Comparison of ENCODE assay signal across 14 cellular contexts in the genomic region with DNA sequence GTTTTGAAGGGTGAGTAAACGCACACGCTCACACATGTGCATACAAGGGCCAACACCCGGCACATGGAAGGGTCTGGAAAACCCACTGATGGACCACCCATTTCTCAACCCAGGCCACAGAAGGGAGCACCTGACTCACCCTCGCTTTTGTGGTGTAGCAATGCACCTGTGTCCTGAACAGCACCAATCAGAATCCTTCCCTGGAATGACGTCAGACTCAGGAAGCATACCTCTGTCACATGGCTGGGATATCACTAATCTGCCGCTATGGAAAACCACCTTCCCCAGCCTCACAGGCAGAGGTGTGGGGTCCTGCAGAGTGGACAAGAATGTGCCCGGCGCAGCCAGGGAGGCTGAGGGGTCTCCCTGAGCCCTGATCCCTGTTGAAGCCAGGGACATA. TPM values are rescaled to one million over a fixed set of nuclear protein-coding genes. Genes with fewer than 3 reads are reported as not detected.
A peak's percentile ranks its signal among the peaks of the same experiment; 100 is the strongest.
DNase-seq lines count a peak whose midpoint lies in the region; ATAC-seq, FAIRE-seq and TF ChIP-seq lines count a peak whose summit lies in the region.
"Had no signal": no experiment of that assay in that cellular context is flagged by ENCODE, and none has a peak within 500 bp of the region (broad histone marks: within the 10 kb centered on the region; RNA-seq: fewer than 3 reads in every experiment).

No MANE protein-coding gene starts in this region.

- TF ChIP-seq CTCF in HepG2 (CRISPR knock-in tag; IDR thresholded peaks at IDR 0.05) (no peak), right lobe of liver (IDR thresholded peaks at IDR 0.05) (no peak)

- FAIRE-seq in HepG2 (lab: Jason Lieb, UNC), result no peak
- FAIRE-seq: TTC549 had no signal

- peaks cover 37% of the 10 kb centered on the region for H3K4me1 Mint-ChIP-seq in stimulated activated naive CD8-positive, alpha-beta T cell treated with anti-CD3 and anti-CD28 coated beads, Interleukin-15, Interleukin-2, amounts not matched to agents 100 ng/mL and 50 ng/mL, for 24 hours (ENCODE audit: low read depth)

- no peak overlapping the region for H3K4me3 ChIP-seq in HepG2 (replicated peaks in 1 of 3; ENCODE audit: insufficient read depth in 1 of 3, low read depth in 2 of 3, low read length in 3 of 3)
- no peak overlapping the region for H3K4me3 ChIP-seq in right lobe of liver
- H3K4me3 ChIP-seq: GM23248 had no signal

- H3K4me1 ChIP-seq in HepG2 (ENCODE audit: insufficient read depth, low read length) (peaks cover 11% of the 10 kb centered on the region; the same call in 1 of the 2 replicates), right lobe of liver (no peaks in the 10 kb centered on the region)

- no peak overlapping the region for H2AFZ ChIP-seq in HepG2 (ENCODE audit: low read length)
- H2AFZ ChIP-seq: GM23248 had no signal

- no peak for TF ChIP-seq EP300 in HepG2 (IDR thresholded peaks at IDR 0.05; ENCODE audit: low read depth in 2 of 2, low read length in 2 of 2)
- TF ChIP-seq EP300 in HepG2 (CRISPR knock-in tag; IDR thresholded peaks at IDR 0.05; ENCODE audit: borderline replicate concordance), result no peak

- WGBS in HepG2 (ENCODE audit: low lambda C conversion rate), result 35% methylated on average over 5 of the region's 8 CpGs
- 41% methylated on average over 5 of the region's 8 CpGs for WGBS in right lobe of liver (ENCODE audit: insufficient coverage, low coverage, low lambda C conversion rate, missing lambda C conversion rate)

- no peaks in the 10 kb centered on the region for H3K9me3 Mint-ChIP-seq in stimulated activated naive CD8-positive, alpha-beta T cell treated with anti-CD3 and anti-CD28 coated beads, Interleukin-15, Interleukin-2, amounts not matched to agents 100 ng/mL and 50 ng/mL, for 24 hours

- ATAC-seq in HepG2 (no peak), right lobe of liver (no peak), GM21576 (IDR thresholded peaks at IDR 0.05; ENCODE audit: unreplicated experiment) (no peak), HG03565 (IDR thresholded peaks at IDR 0.05; ENCODE audit: unreplicated experiment) (no peak)
- ATAC-seq: left lobe of liver had no signal

- H3K27ac Mint-ChIP-seq in stimulated activated naive CD8-positive, alpha-beta T cell treated with anti-CD3 and anti-CD28 coated beads, Interleukin-15, Interleukin-2, amounts not matched to agents 100 ng/mL and 50 ng/mL, for 24 hours, result peak overlapping the region; percentile 53

- TF ChIP-seq POLR2A in HepG2 (IDR thresholded peaks at IDR 0.05; ENCODE audit: insufficient read depth in 1 of 2, low read depth in 2 of 2, low read length in 2 of 2), result no peak
- TF ChIP-seq POLR2A in right lobe of liver (IDR thresholded peaks at IDR 0.05), result no peak

- DNase-seq in HepG2 (ENCODE audit: low spot score), result no peak
- no peak for DNase-seq in right lobe of liver
- DNase-seq in SW480 (ENCODE audit: low spot score), result peak; percentile 48
- DNase-seq in cerebellar cortex (ENCODE audit: low spot score), result peak; percentile 49
- DNase-seq in C1 segment of cervical spinal cord (lab: John Stamatoyannopoulos, UW), result no peak
- DNase-seq: GM23248, NCI-H1930, spleen had no signal

- H3K9me3 ChIP-seq in HepG2 (ENCODE audit: low read length) (no peaks in the 10 kb centered on the region), right lobe of liver (no peaks in the 10 kb centered on the region)
- H3K9me3 ChIP-seq: spleen had no signal

- BruUV-seq in HepG2 (replicated peaks; lab: Mats Ljungman, UMichigan), result no TSS peak

- H3K27ac ChIP-seq in HepG2 (ENCODE audit: extremely low read length, insufficient read depth, low read length) (no peak overlapping the region), right lobe of liver (no peak overlapping the region)
- H3K27ac ChIP-seq: C4-2B, GM23248, spleen had no signal

- H3K36me3 Mint-ChIP-seq in stimulated activated naive CD8-positive, alpha-beta T cell treated with anti-CD3 and anti-CD28 coated beads, Interleukin-15, Interleukin-2, amounts not matched to agents 100 ng/mL and 50 ng/mL, for 24 hours (ENCODE audit: low read depth), result peaks cover 7% of the 10 kb centered on the region

- intact Hi-C loops in HepG2 (cut with micrococcal nuclease; ENCODE audit: unreplicated experiment) (no loop called here), right lobe of liver (cut with DNase I) (no loop called here)

- no peak for TF ChIP-seq RAD21 in HepG2 (CRISPR knock-in tag; IDR thresholded peaks at IDR 0.05)

- in situ Hi-C loops in HepG2 (cut with HindIII; ENCODE audit: extremely low pct_ligation_motif_present, low pct_unique_long_range_greater_than_20kb), result no loop called here

- H3K4me3 Mint-ChIP-seq in stimulated activated naive CD8-positive, alpha-beta T cell treated with anti-CD3 and anti-CD28 coated beads, Interleukin-15, Interleukin-2, amounts not matched to agents 100 ng/mL and 50 ng/mL, for 24 hours, result no peak overlapping the region

- H3K36me3 ChIP-seq in HepG2 (replicated peaks in 1 of 2; ENCODE audit: control insufficient read depth in 1 of 2, insufficient read depth in 2 of 2, low read length in 2 of 2) (no peaks in the 10 kb centered on the region), right lobe of liver (no peaks in the 10 kb centered on the region)

- no peak overlapping the region for H3K4me2 ChIP-seq in HepG2 (ENCODE audit: low read depth, low read length)

- no peak overlapping the region for H3K9ac ChIP-seq in HepG2 (ENCODE audit: insufficient read depth, low read depth, low read length)
- H3K9ac ChIP-seq: GM23248 had no signal

- POLR2A ChIA-PET in HepG2 (lab: Yijun Ruan, JAX), result no interaction called here

- H4K20me1 ChIP-seq in HepG2 (ENCODE audit: insufficient read depth, low read length), result no peaks in the 10 kb centered on the region

- H3K27me3 Mint-ChIP-seq in stimulated activated naive CD8-positive, alpha-beta T cell treated with anti-CD3 and anti-CD28 coated beads, Interleukin-15, Interleukin-2, amounts not matched to agents 100 ng/mL and 50 ng/mL, for 24 hours, result peaks cover 3% of the 10 kb centered on the region

- CTCF ChIA-PET in HepG2 (lab: Yijun Ruan, JAX; ENCODE audit: low intra/inter-chr PET ratio, low total read pairs), result no interaction called here

- H3K27me3 ChIP-seq in HepG2 (ENCODE audit: control insufficient read depth in 1 of 2, insufficient read depth in 2 of 2, low read length in 2 of 2) (peaks cover 6 to 49% of the 10 kb centered on the region in 2 experiments), right lobe of liver (no peaks in the 10 kb centered on the region)

- no peaks in the 10 kb centered on the region for H3K79me2 ChIP-seq in HepG2 (ENCODE audit: insufficient read depth, low read length)

RNA-seq across cellular contexts. Expression of a gene that starts 9.0 kb away (rescaled TPM):
- total RNA-seq in HepG2 (2016; rRNA removed; fragmentation: Illumina TruSeq; extraction: Trizol), result not detected in 2 replicates
- not detected in 2 replicates for total RNA-seq in HepG2 (2016; cell fraction: cytosol; rRNA removed; fragmentation: Illumina TruSeq; extraction: Trizol; ENCODE audit: low read depth)
- not detected in 2 replicates for total RNA-seq in HepG2 (2016; cell fraction: insoluble cytoplasmic fraction; rRNA removed; fragmentation: Illumina TruSeq; extraction: Trizol)
- total RNA-seq in HepG2 (2016; cell fraction: membrane; rRNA removed; fragmentation: Illumina TruSeq; extraction: Trizol), result not detected in 2 replicates
- total RNA-seq in HepG2 (2016; cell fraction: nucleus; rRNA removed; fragmentation: Illumina TruSeq; extraction: Trizol), result not detected in 2 replicates
- polyA plus RNA-seq in HepG2 (2011; rRNA removed), result 0.07 TPM in 1 of 2 replicates, not detected in the other
- polyA plus RNA-seq in HepG2 (2011; cell fraction: cytosol; rRNA removed), result 0.05 TPM in 1 of 2 replicates, not detected in the other
- not detected in 2 replicates for polyA plus RNA-seq in HepG2 (2011; cell fraction: nucleus; rRNA removed)
- 0.07 TPM in 1 of 2 replicates, not detected in the other for polyA plus RNA-seq in HepG2 (2012)
- not detected in 2 replicates for polyA plus RNA-seq in HepG2 (2016; cell fraction: cytosol; fragmentation: Illumina TruSeq; extraction: Trizol; ENCODE audit: low read depth)
- not detected in 2 replicates for polyA plus RNA-seq in HepG2 (2016; cell fraction: insoluble cytoplasmic fraction; fragmentation: Illumina TruSeq; extraction: Trizol; ENCODE audit: low read depth)
- not detected in 2 replicates for polyA plus RNA-seq in HepG2 (2016; cell fraction: membrane; fragmentation: Illumina TruSeq; extraction: Trizol; ENCODE audit: low read depth)
- polyA plus RNA-seq in HepG2 (2016; cell fraction: nucleus; fragmentation: Illumina TruSeq; extraction: Trizol; ENCODE audit: insufficient read depth, low read depth), result not detected in 2 replicates
- not detected in 2 replicates for polyA minus RNA-seq in HepG2 (2011; rRNA and poly(A)+ RNA removed; ENCODE audit: low replicate concordance)
- polyA minus RNA-seq in HepG2 (2011; cell fraction: cytosol; rRNA and poly(A)+ RNA removed), result not detected in 2 replicates
- not detected in 2 replicates for polyA minus RNA-seq in HepG2 (2011; cell fraction: nucleus; rRNA and poly(A)+ RNA removed)
- total RNA-seq in right lobe of liver, result under 1 TPM in 4 of 6 experiments, not detected in 2; 0.10 to 0.75 (median 0.19) TPM
- total RNA-seq: GM23248 had no signal
- polyA plus RNA-seq: GM23248 had no signal

RNA-seq across cellular contexts. Expression of a gene that starts 13.7 kb away (rescaled TPM):
- total RNA-seq in HepG2 (2016; rRNA removed; fragmentation: Illumina TruSeq; extraction: Trizol), result 1.1 and 2.6 TPM in 2 replicates
- 0.81 and 0.88 TPM in 2 replicates for total RNA-seq in HepG2 (2016; cell fraction: cytosol; rRNA removed; fragmentation: Illumina TruSeq; extraction: Trizol; ENCODE audit: low read depth)
- 0.70 and 1.2 TPM in 2 replicates for total RNA-seq in HepG2 (2016; cell fraction: insoluble cytoplasmic fraction; rRNA removed; fragmentation: Illumina TruSeq; extraction: Trizol)
- total RNA-seq in HepG2 (2016; cell fraction: membrane; rRNA removed; fragmentation: Illumina TruSeq; extraction: Trizol), result 2.4 and 2.9 TPM in 2 replicates
- 1.6 and 2.3 TPM in 2 replicates for total RNA-seq in HepG2 (2016; cell fraction: nucleus; rRNA removed; fragmentation: Illumina TruSeq; extraction: Trizol)
- polyA plus RNA-seq in HepG2 (2011; rRNA removed), result 4.4 and 6.2 TPM in 2 replicates
- 2.6 and 3.9 TPM in 2 replicates for polyA plus RNA-seq in HepG2 (2011; cell fraction: cytosol; rRNA removed)
- polyA plus RNA-seq in HepG2 (2011; cell fraction: nucleus; rRNA removed), result 14.3 and 18.8 TPM in 2 replicates
- 2.3 and 2.7 TPM in 2 replicates for polyA plus RNA-seq in HepG2 (2012)
- 0.41 and 0.72 TPM in 2 replicates for polyA plus RNA-seq in HepG2 (2016; cell fraction: cytosol; fragmentation: Illumina TruSeq; extraction: Trizol; ENCODE audit: low read depth)
- 0.73 and 1.3 TPM in 2 replicates for polyA plus RNA-seq in HepG2 (2016; cell fraction: insoluble cytoplasmic fraction; fragmentation: Illumina TruSeq; extraction: Trizol; ENCODE audit: low read depth)
- 0.99 and 1.3 TPM in 2 replicates for polyA plus RNA-seq in HepG2 (2016; cell fraction: membrane; fragmentation: Illumina TruSeq; extraction: Trizol; ENCODE audit: low read depth)
- polyA plus RNA-seq in HepG2 (2016; cell fraction: nucleus; fragmentation: Illumina TruSeq; extraction: Trizol; ENCODE audit: insufficient read depth, low read depth), result 2.4 TPM in 1 of 2 replicates, not detected in the other
- 1.4 and 5.7 TPM in 2 replicates for polyA minus RNA-seq in HepG2 (2011; rRNA and poly(A)+ RNA removed; ENCODE audit: low replicate concordance)
- polyA minus RNA-seq in HepG2 (2011; cell fraction: cytosol; rRNA and poly(A)+ RNA removed), result 0.97 and 1.6 TPM in 2 replicates
- polyA minus RNA-seq in HepG2 (2011; cell fraction: nucleus; rRNA and poly(A)+ RNA removed), result 2.3 and 2.9 TPM in 2 replicates
- 1 to 10 TPM in 5 of 6 experiments, under 1 TPM in 1; 0.86 to 8.6 (median 4.0) TPM for total RNA-seq in right lobe of liver

RNA-seq across cellular contexts. Expression of a gene that starts 29.1 kb away (rescaled TPM):
- 1.5 and 3.6 TPM in 2 replicates for total RNA-seq in HepG2 (2016; rRNA removed; fragmentation: Illumina TruSeq; extraction: Trizol)
- total RNA-seq in HepG2 (2016; cell fraction: cytosol; rRNA removed; fragmentation: Illumina TruSeq; extraction: Trizol; ENCODE audit: low read depth), result 0.53 and 1.6 TPM in 2 replicates
- 1.7 and 3.2 TPM in 2 replicates for total RNA-seq in HepG2 (2016; cell fraction: insoluble cytoplasmic fraction; rRNA removed; fragmentation: Illumina TruSeq; extraction: Trizol)
- 2.6 TPM in 2 replicates for total RNA-seq in HepG2 (2016; cell fraction: membrane; rRNA removed; fragmentation: Illumina TruSeq; extraction: Trizol)
- total RNA-seq in HepG2 (2016; cell fraction: nucleus; rRNA removed; fragmentation: Illumina TruSeq; extraction: Trizol), result 5.2 and 5.5 TPM in 2 replicates
- 8.5 and 12.1 TPM in 2 replicates for polyA plus RNA-seq in HepG2 (2011; rRNA removed)
- 3.0 and 4.2 TPM in 2 replicates for polyA plus RNA-seq in HepG2 (2011; cell fraction: cytosol; rRNA removed)
- polyA plus RNA-seq in HepG2 (2011; cell fraction: nucleus; rRNA removed), result 48.8 and 59.2 TPM in 2 replicates
- polyA plus RNA-seq in HepG2 (2012), result 1.4 and 5.2 TPM in 2 replicates
- polyA plus RNA-seq in HepG2 (2016; cell fraction: cytosol; fragmentation: Illumina TruSeq; extraction: Trizol; ENCODE audit: low read depth), result 0.17 and 0.26 TPM in 2 replicates
- 1.1 and 1.3 TPM in 2 replicates for polyA plus RNA-seq in HepG2 (2016; cell fraction: insoluble cytoplasmic fraction; fragmentation: Illumina TruSeq; extraction: Trizol; ENCODE audit: low read depth)
- 0.64 and 0.93 TPM in 2 replicates for polyA plus RNA-seq in HepG2 (2016; cell fraction: membrane; fragmentation: Illumina TruSeq; extraction: Trizol; ENCODE audit: low read depth)
- polyA plus RNA-seq in HepG2 (2016; cell fraction: nucleus; fragmentation: Illumina TruSeq; extraction: Trizol; ENCODE audit: insufficient read depth, low read depth), result 13.6 and 20.3 TPM in 2 replicates
- polyA minus RNA-seq in HepG2 (2011; rRNA and poly(A)+ RNA removed; ENCODE audit: low replicate concordance), result 11.5 and 35.1 TPM in 2 replicates
- 3.8 and 5.5 TPM in 2 replicates for polyA minus RNA-seq in HepG2 (2011; cell fraction: cytosol; rRNA and poly(A)+ RNA removed)
- 4.1 and 7.1 TPM in 2 replicates for polyA minus RNA-seq in HepG2 (2011; cell fraction: nucleus; rRNA and poly(A)+ RNA removed)
- 1 to 10 TPM in 3 of 6 experiments, under 1 TPM in 1, not detected in 2; 0.15 to 2.0 (median 1.6) TPM for total RNA-seq in right lobe of liver

RNA-seq across cellular contexts. Expression of a gene that starts 51.1 kb away (rescaled TPM):
- total RNA-seq in HepG2 (2016; rRNA removed; fragmentation: Illumina TruSeq; extraction: Trizol), result 3.6 and 4.2 TPM in 2 replicates
- total RNA-seq in HepG2 (2016; cell fraction: cytosol; rRNA removed; fragmentation: Illumina TruSeq; extraction: Trizol; ENCODE audit: low read depth), result 1.3 and 1.7 TPM in 2 replicates
- total RNA-seq in HepG2 (2016; cell fraction: insoluble cytoplasmic fraction; rRNA removed; fragmentation: Illumina TruSeq; extraction: Trizol), result 2.7 and 5.3 TPM in 2 replicates
- total RNA-seq in HepG2 (2016; cell fraction: membrane; rRNA removed; fragmentation: Illumina TruSeq; extraction: Trizol), result 2.2 and 2.6 TPM in 2 replicates
- 3.0 and 3.7 TPM in 2 replicates for total RNA-seq in HepG2 (2016; cell fraction: nucleus; rRNA removed; fragmentation: Illumina TruSeq; extraction: Trizol)
- polyA plus RNA-seq in HepG2 (2011; rRNA removed), result 4.9 and 6.0 TPM in 2 replicates
- 3.5 and 5.6 TPM in 2 replicates for polyA plus RNA-seq in HepG2 (2011; cell fraction: cytosol; rRNA removed)
- polyA plus RNA-seq in HepG2 (2011; cell fraction: nucleus; rRNA removed), result 13.6 and 14.3 TPM in 2 replicates
- polyA plus RNA-seq in HepG2 (2012), result 3.8 and 4.0 TPM in 2 replicates
- 0.68 and 0.98 TPM in 2 replicates for polyA plus RNA-seq in HepG2 (2016; cell fraction: cytosol; fragmentation: Illumina TruSeq; extraction: Trizol; ENCODE audit: low read depth)
- 3.0 and 4.4 TPM in 2 replicates for polyA plus RNA-seq in HepG2 (2016; cell fraction: insoluble cytoplasmic fraction; fragmentation: Illumina TruSeq; extraction: Trizol; ENCODE audit: low read depth)
- polyA plus RNA-seq in HepG2 (2016; cell fraction: membrane; fragmentation: Illumina TruSeq; extraction: Trizol; ENCODE audit: low read depth), result 0.73 and 1.0 TPM in 2 replicates
- 6.5 and 9.4 TPM in 2 replicates for polyA plus RNA-seq in HepG2 (2016; cell fraction: nucleus; fragmentation: Illumina TruSeq; extraction: Trizol; ENCODE audit: insufficient read depth, low read depth)
- polyA minus RNA-seq in HepG2 (2011; rRNA and poly(A)+ RNA removed; ENCODE audit: low replicate concordance), result 3.0 and 10.8 TPM in 2 replicates
- 4.6 and 5.8 TPM in 2 replicates for polyA minus RNA-seq in HepG2 (2011; cell fraction: cytosol; rRNA and poly(A)+ RNA removed)
- polyA minus RNA-seq in HepG2 (2011; cell fraction: nucleus; rRNA and poly(A)+ RNA removed), result 7.8 and 10.4 TPM in 2 replicates
- 10 to 100 TPM in 3 of 6 experiments, 1 to 10 TPM in 3; 6.6 to 12.6 (median 10.0) TPM for total RNA-seq in right lobe of liver

Comparison
In these comparisons a context has a peak if more than half of its experiments do, and no peak if none do; other contexts are left out.
1. DNase-seq: peak in SW480 (single experiment) and cerebellar cortex (single experiment); none in HepG2 (single experiment), right lobe of liver (0 of 3) and C1 segment of cervical spinal cord (0 of 14).